ENCODE assay signal across 1 cellular context in genomic region chr2:120012363-120012762, GRCh38.
TF ChIP-seq lines count a peak whose summit lies in the region.

No MANE protein-coding gene starts in this region.

TF ChIP-seq in H1, 55 proteins besides CTCF, POLR2A, EP300 and RAD21 (continued from another document):
- TF ChIP-seq CHD7 (IDR thresholded peaks at IDR 0.05; ENCODE audit: insufficient replicate concordance, low read length) = no peak
- no peak for TF ChIP-seq ZNF274 (IDR thresholded peaks at IDR 0.05; ENCODE audit: borderline replicate concordance, extremely low read depth, low read length)
- no peak for TF ChIP-seq GABPA (IDR thresholded peaks at IDR 0.05; ENCODE audit: borderline replicate concordance, insufficient read depth, low read length)
- TF ChIP-seq BRCA1 (IDR thresholded peaks at IDR 0.05; ENCODE audit: low read depth, low read length) = no peak
- TF ChIP-seq ATF3 (IDR thresholded peaks at IDR 0.05; ENCODE audit: insufficient read depth, low read depth, low read length) = no peak
- no peak for TF ChIP-seq CBX8 (IDR thresholded peaks at IDR 0.05; ENCODE audit: borderline replicate concordance, low read depth, low read length)
- TF ChIP-seq MAFK (IDR thresholded peaks at IDR 0.05; ENCODE audit: low read depth, low read length) = no peak
- TF ChIP-seq ASH2L (IDR thresholded peaks at IDR 0.05; ENCODE audit: low read length) = no peak
- TF ChIP-seq BCL11A (IDR thresholded peaks at IDR 0.05; ENCODE audit: low read depth in 2 of 2, low read length in 2 of 2) = no peak
- TF ChIP-seq CHD2 (IDR thresholded peaks at IDR 0.05; ENCODE audit: low read length) = no peak
- TF ChIP-seq TAF7 (optimal IDR thresholded peaks at IDR 0.05; ENCODE audit: borderline replicate concordance, low read depth, low read length) = no peak
